1 cellular context compared by ENCODE assay signal in the genomic region with DNA sequence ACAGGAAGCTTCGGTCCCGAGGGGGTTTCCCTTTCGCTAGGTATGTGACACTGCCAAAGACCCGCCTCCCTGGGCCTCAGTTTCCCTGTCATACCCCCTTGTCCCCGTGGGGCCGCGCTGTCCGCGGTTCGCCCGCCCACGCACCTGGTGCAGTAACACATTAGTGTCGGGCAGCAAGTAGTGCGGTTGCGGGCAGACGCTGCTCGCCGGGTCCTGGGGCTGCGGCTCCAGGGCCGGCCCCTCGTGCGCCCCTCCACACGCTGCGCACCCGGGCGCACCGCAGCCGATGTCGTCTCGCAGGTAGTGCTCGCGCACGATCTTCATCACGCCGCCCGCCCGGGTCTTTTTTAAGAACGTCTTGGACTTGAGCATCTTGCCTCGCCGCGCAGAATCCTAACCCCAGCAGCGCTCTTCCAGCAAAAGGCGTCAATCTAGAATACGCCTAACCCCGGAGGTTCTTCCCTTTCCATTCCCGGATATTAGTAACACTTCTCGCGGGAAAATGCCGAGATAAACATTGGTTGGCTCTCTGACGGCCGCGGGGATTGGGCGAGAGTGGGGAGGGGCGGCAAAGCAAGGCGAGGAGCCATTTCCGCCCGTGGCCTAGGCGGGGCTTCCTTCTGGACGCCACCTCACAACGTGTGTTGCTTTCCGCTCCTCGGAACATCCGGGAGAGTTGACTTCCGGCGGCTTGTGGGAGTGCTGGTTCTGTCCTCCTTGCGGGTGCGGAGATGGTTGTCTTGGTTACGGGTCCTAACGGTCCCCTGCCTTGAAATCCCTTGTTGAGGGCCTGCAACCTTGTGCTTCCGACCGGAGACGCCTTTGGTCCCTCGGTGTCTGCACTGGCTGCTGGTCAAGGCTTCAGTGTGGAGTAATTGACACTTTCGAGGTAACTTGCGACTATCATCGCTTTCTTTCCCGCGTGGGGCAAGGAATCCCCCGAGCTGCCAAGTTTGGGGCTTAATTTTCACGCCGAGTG.
A peak's percentile ranks its signal among the peaks of the same experiment; 100 is the strongest.
TF ChIP-seq lines count a peak whose summit lies in the region.

A gene with protein sequence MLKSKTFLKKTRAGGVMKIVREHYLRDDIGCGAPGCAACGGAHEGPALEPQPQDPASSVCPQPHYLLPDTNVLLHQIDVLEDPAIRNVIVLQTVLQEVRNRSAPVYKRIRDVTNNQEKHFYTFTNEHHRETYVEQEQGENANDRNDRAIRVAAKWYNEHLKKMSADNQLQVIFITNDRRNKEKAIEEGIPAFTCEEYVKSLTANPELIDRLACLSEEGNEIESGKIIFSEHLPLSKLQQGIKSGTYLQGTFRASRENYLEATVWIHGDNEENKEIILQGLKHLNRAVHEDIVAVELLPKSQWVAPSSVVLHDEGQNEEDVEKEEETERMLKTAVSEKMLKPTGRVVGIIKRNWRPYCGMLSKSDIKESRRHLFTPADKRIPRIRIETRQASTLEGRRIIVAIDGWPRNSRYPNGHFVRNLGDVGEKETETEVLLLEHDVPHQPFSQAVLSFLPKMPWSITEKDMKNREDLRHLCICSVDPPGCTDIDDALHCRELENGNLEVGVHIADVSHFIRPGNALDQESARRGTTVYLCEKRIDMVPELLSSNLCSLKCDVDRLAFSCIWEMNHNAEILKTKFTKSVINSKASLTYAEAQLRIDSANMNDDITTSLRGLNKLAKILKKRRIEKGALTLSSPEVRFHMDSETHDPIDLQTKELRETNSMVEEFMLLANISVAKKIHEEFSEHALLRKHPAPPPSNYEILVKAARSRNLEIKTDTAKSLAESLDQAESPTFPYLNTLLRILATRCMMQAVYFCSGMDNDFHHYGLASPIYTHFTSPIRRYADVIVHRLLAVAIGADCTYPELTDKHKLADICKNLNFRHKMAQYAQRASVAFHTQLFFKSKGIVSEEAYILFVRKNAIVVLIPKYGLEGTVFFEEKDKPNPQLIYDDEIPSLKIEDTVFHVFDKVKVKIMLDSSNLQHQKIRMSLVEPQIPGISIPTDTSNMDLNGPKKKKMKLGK (minus strand): TSS at position 440 of the 979 bp plus-strand sequence. CDS start 68 bp downstream, at position 372.
A gene with protein sequence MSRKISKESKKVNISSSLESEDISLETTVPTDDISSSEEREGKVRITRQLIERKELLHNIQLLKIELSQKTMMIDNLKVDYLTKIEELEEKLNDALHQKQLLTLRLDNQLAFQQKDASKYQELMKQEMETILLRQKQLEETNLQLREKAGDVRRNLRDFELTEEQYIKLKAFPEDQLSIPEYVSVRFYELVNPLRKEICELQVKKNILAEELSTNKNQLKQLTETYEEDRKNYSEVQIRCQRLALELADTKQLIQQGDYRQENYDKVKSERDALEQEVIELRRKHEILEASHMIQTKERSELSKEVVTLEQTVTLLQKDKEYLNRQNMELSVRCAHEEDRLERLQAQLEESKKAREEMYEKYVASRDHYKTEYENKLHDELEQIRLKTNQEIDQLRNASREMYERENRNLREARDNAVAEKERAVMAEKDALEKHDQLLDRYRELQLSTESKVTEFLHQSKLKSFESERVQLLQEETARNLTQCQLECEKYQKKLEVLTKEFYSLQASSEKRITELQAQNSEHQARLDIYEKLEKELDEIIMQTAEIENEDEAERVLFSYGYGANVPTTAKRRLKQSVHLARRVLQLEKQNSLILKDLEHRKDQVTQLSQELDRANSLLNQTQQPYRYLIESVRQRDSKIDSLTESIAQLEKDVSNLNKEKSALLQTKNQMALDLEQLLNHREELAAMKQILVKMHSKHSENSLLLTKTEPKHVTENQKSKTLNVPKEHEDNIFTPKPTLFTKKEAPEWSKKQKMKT (plus strand): TSS at position 673 of the 979 bp plus-strand sequence. CDS start 1,337 bp downstream, outside the sequence.

TF ChIP-seq in HepG2, 621 proteins besides CTCF, POLR2A, EP300 and RAD21 (continued from another document and continues in another):
- TF ChIP-seq, protein P1, sequence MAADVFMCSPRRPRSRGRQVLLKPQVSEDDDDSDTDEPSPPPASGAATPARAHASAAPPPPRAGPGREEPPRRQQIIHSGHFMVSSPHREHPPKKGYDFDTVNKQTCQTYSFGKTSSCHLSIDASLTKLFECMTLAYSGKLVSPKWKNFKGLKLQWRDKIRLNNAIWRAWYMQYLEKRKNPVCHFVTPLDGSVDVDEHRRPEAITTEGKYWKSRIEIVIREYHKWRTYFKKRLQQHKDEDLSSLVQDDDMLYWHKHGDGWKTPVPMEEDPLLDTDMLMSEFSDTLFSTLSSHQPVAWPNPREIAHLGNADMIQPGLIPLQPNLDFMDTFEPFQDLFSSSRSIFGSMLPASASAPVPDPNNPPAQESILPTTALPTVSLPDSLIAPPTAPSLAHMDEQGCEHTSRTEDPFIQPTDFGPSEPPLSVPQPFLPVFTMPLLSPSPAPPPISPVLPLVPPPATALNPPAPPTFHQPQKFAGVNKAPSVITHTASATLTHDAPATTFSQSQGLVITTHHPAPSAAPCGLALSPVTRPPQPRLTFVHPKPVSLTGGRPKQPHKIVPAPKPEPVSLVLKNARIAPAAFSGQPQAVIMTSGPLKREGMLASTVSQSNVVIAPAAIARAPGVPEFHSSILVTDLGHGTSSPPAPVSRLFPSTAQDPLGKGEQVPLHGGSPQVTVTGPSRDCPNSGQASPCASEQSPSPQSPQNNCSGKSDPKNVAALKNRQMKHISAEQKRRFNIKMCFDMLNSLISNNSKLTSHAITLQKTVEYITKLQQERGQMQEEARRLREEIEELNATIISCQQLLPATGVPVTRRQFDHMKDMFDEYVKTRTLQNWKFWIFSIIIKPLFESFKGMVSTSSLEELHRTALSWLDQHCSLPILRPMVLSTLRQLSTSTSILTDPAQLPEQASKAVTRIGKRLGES (CRISPR knock-in tag; IDR thresholded peaks at IDR 0.05; ENCODE audit: borderline replicate concordance), result no peak; the same call in 1 of the 2 replicates
- TF ChIP-seq HNRNPL (IDR thresholded peaks at IDR 0.05; ENCODE audit: low read depth, low read length) (no peak), ETV6 (CRISPR knock-in tag; conservative IDR thresholded peaks at IDR 0.05) (0 out of 2 replicates have a peak, but pooled peaks have one; percentile 23), ZBTB7A (CRISPR knock-in tag; IDR thresholded peaks at IDR 0.05) (no peak), FOSL1 (CRISPR knock-in tag; IDR thresholded peaks at IDR 0.05; ENCODE audit: borderline replicate concordance) (peak; percentile 38; the same call in 1 of the 2 replicates), KMT2B (CRISPR knock-in tag; IDR thresholded peaks at IDR 0.05) (peak; percentile 94), CCAR2 (optimal IDR thresholded peaks at IDR 0.05; ENCODE audit: low read depth, low read length) (no peak), ZNF136 (CRISPR knock-in tag; IDR thresholded peaks at IDR 0.05; ENCODE audit: low read depth) (no peak), MED8 (CRISPR knock-in tag; IDR thresholded peaks at IDR 0.05; ENCODE audit: insufficient replicate concordance) (no peak), U2AF2 (IDR thresholded peaks at IDR 0.05; ENCODE audit: low read depth, low read length) (no peak), ZNF790 (CRISPR knock-in tag; IDR thresholded peaks at IDR 0.05; ENCODE audit: borderline replicate concordance) (no peak), GTF3A (CRISPR knock-in tag; conservative IDR thresholded peaks at IDR 0.05) (no peak), HOXA3 (CRISPR knock-in tag; IDR thresholded peaks at IDR 0.05) (peak; percentile 64), NPAS2 (CRISPR knock-in tag; IDR thresholded peaks at IDR 0.05; ENCODE audit: borderline replicate concordance) (no peak), ZNF207 (IDR thresholded peaks at IDR 0.05; ENCODE audit: borderline replicate concordance) (no peak), TP53 (CRISPR knock-in tag; conservative IDR thresholded peaks at IDR 0.05) (no peak), ZNF282 (IDR thresholded peaks at IDR 0.05; ENCODE audit: partially characterized antibody) (no peak)
- TF ChIP-seq, protein P2, sequence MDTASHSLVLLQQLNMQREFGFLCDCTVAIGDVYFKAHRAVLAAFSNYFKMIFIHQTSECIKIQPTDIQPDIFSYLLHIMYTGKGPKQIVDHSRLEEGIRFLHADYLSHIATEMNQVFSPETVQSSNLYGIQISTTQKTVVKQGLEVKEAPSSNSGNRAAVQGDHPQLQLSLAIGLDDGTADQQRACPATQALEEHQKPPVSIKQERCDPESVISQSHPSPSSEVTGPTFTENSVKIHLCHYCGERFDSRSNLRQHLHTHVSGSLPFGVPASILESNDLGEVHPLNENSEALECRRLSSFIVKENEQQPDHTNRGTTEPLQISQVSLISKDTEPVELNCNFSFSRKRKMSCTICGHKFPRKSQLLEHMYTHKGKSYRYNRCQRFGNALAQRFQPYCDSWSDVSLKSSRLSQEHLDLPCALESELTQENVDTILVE (CRISPR knock-in tag; IDR thresholded peaks at IDR 0.05), result no peak
- TF ChIP-seq, protein P3, sequence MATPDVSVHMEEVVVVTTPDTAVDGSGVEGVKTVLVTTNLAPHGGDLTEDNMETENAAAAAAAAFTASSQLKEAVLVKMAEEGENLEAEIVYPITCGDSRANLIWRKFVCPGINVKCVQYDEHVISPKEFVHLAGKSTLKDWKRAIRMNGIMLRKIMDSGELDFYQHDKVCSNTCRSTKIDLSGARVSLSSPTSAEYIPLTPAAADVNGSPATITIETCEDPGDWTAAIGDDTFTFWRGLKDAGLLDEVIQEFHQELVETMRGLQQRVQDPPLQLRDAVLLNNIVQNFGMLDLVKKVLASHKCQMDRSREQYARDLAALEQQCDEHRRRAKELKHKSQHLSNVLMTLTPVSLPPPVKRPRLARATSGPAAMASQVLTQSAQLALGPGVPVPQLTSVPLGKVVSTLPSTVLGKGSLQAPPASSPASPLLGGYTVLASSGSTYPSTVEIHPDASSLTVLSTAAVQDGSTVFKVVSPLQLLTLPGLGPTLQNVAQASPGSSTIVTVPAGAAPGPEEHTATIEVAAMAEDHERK (CRISPR knock-in tag; IDR thresholded peaks at IDR 0.05; ENCODE audit: low read depth), result no peak
- TF ChIP-seq, protein P4, sequence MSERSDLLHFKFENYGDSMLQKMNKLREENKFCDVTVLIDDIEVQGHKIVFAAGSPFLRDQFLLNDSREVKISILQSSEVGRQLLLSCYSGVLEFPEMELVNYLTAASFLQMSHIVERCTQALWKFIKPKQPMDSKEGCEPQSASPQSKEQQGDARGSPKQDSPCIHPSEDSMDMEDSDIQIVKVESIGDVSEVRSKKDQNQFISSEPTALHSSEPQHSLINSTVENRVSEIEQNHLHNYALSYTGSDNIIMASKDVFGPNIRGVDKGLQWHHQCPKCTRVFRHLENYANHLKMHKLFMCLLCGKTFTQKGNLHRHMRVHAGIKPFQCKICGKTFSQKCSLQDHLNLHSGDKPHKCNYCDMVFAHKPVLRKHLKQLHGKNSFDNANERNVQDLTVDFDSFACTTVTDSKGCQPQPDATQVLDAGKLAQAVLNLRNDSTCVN (CRISPR knock-in tag; IDR thresholded peaks at IDR 0.05; ENCODE audit: borderline replicate concordance), result no peak
- TF ChIP-seq, protein P5, sequence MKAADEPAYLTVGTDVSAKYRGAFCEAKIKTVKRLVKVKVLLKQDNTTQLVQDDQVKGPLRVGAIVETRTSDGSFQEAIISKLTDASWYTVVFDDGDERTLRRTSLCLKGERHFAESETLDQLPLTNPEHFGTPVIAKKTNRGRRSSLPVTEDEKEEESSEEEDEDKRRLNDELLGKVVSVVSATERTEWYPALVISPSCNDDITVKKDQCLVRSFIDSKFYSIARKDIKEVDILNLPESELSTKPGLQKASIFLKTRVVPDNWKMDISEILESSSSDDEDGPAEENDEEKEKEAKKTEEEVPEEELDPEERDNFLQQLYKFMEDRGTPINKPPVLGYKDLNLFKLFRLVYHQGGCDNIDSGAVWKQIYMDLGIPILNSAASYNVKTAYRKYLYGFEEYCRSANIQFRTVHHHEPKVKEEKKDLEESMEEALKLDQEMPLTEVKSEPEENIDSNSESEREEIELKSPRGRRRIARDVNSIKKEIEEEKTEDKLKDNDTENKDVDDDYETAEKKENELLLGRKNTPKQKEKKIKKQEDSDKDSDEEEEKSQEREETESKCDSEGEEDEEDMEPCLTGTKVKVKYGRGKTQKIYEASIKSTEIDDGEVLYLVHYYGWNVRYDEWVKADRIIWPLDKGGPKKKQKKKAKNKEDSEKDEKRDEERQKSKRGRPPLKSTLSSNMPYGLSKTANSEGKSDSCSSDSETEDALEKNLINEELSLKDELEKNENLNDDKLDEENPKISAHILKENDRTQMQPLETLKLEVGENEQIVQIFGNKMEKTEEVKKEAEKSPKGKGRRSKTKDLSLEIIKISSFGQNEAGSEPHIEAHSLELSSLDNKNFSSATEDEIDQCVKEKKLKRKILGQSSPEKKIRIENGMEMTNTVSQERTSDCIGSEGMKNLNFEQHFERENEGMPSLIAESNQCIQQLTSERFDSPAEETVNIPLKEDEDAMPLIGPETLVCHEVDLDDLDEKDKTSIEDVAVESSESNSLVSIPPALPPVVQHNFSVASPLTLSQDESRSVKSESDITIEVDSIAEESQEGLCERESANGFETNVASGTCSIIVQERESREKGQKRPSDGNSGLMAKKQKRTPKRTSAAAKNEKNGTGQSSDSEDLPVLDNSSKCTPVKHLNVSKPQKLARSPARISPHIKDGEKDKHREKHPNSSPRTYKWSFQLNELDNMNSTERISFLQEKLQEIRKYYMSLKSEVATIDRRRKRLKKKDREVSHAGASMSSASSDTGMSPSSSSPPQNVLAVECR (CRISPR knock-in tag; IDR thresholded peaks at IDR 0.05; ENCODE audit: borderline replicate concordance), result peak; percentile 95
- TF ChIP-seq, protein P6, sequence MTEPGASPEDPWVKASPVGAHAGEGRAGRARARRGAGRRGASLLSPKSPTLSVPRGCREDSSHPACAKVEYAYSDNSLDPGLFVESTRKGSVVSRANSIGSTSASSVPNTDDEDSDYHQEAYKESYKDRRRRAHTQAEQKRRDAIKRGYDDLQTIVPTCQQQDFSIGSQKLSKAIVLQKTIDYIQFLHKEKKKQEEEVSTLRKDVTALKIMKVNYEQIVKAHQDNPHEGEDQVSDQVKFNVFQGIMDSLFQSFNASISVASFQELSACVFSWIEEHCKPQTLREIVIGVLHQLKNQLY (CRISPR knock-in tag; IDR thresholded peaks at IDR 0.05), result no peak
- TF ChIP-seq, protein P7, sequence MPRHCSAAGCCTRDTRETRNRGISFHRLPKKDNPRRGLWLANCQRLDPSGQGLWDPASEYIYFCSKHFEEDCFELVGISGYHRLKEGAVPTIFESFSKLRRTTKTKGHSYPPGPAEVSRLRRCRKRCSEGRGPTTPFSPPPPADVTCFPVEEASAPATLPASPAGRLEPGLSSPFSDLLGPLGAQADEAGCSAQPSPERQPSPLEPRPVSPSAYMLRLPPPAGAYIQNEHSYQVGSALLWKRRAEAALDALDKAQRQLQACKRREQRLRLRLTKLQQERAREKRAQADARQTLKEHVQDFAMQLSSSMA (CRISPR knock-in tag; IDR thresholded peaks at IDR 0.05), result no peak
- TF ChIP-seq, protein P8, sequence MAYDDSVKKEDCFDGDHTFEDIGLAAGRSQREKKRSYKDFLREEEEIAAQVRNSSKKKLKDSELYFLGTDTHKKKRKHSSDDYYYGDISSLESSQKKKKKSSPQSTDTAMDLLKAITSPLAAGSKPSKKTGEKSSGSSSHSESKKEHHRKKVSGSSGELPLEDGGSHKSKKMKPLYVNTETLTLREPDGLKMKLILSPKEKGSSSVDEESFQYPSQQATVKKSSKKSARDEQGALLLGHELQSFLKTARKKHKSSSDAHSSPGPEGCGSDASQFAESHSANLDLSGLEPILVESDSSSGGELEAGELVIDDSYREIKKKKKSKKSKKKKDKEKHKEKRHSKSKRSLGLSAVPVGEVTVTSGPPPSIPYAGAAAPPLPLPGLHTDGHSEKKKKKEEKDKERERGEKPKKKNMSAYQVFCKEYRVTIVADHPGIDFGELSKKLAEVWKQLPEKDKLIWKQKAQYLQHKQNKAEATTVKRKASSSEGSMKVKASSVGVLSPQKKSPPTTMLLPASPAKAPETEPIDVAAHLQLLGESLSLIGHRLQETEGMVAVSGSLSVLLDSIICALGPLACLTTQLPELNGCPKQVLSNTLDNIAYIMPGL (CRISPR knock-in tag; IDR thresholded peaks at IDR 0.05; ENCODE audit: borderline replicate concordance in 1 of 2, low read depth in 1 of 2), result peak; percentile 50 to 70
